ENCODE assay signal across 1 cellular context in genomic region chr4:39181905-39182638, GRCh38.
TF ChIP-seq lines count a peak whose summit lies in the region.

Gene WDR19, plus strand, starts transcription at chr4:39182529. Its CDS starts 29 bp downstream, at chr4:39182558.

TF ChIP-seq in SK-N-SH, 30 proteins besides CTCF, POLR2A, EP300 and RAD21 (continued from another document):
- TF ChIP-seq REST (IDR thresholded peaks at IDR 0.05; ENCODE audit: low read depth, low read length) (no peak), RCOR1 (IDR thresholded peaks at IDR 0.05; ENCODE audit: low read length) (0 out of 2 replicates have a peak, but pooled peaks have one; percentile 5), CHD2 (IDR thresholded peaks at IDR 0.05; ENCODE audit: low read length, partially characterized antibody) (peak; percentile 98), FOXM1 (IDR thresholded peaks at IDR 0.05; ENCODE audit: low read depth) (no peak), POLR2AphosphoS5 (IDR thresholded peaks at IDR 0.05; ENCODE audit: low read depth, low read length) (peak; percentile 71), FOXJ3 (CRISPR knock-in tag; IDR thresholded peaks at IDR 0.05) (no peak)
- TF ChIP-seq, protein P1, sequence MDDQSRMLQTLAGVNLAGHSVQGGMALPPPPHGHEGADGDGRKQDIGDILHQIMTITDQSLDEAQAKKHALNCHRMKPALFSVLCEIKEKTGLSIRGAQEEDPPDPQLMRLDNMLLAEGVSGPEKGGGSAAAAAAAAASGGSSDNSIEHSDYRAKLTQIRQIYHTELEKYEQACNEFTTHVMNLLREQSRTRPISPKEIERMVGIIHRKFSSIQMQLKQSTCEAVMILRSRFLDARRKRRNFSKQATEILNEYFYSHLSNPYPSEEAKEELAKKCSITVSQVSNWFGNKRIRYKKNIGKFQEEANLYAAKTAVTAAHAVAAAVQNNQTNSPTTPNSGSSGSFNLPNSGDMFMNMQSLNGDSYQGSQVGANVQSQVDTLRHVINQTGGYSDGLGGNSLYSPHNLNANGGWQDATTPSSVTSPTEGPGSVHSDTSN (IDR thresholded peaks at IDR 0.05): no peak
TF ChIP-seq in SK-N-SH: peak in this region for 13.
